ENCODE assay signal across 9 cellular contexts in the genomic region with DNA sequence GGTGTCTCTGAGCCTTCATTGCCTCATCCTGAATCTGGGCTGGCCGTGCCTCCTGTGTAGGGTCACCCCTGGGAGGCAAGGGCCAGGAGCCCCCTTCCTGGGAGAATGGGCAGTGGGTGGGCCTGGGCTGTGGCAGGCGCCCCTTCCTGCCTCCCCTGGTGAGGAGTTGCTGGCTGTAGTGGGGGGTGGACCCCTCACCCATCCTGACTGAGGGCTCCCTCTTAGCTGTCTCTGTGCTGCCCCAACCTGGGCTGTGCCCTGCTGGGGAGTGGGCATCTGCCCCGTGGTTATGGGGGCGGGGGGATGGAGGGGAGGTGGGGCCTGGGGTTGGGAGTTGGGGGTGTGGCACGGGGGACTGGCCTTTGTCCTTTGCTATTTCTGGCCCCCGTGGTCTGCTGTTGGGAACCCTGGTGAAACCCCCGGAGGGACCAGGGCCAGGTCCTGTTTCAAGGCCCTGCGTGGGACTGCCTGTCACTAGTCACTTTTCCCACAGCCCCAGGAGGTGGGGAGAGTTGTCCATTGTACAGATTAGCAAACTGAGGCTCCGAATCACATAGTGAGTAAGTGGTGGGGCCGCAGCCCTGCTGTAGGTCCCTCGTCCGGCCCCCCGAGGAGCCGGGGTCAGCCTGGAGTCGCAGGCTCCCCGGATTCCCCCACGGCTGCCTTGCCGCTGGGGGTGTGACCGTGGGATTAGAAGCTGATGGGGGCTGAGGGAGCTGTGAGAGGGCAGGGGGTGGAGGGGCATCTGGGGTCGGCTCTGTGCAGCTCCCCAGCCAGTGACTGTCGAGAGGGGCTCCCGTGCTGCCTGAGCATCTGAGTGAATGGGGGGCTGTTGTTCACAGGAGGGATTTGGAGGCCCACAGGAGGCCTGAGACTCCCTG. TPM values are rescaled to one million over a fixed set of nuclear protein-coding genes. Genes with fewer than 3 reads are reported as not detected.
DNase-seq lines count a peak whose midpoint lies in the region; ATAC-seq, FAIRE-seq and TF ChIP-seq lines count a peak whose summit lies in the region.
"Had no signal": no experiment of that assay in that cellular context is flagged by ENCODE, and none has a peak within 500 bp of the region (broad histone marks: within the 10 kb centered on the region; RNA-seq: fewer than 3 reads in every experiment).

No MANE protein-coding gene starts in this region.

- H3K4me1 ChIP-seq in ES-I3 (ENCODE audit: insufficient read depth, low read length) (no peaks in the 10 kb centered on the region; the same call in 1 of the 2 replicates), prostate gland (replicated peaks) (peaks cover 20% of the 10 kb centered on the region)

- no peaks in the 10 kb centered on the region for H3K27me3 ChIP-seq in prostate gland (replicated peaks; ENCODE audit: insufficient read depth)

- H3K9me3 Mint-ChIP-seq in T-cell = no peaks in the 10 kb centered on the region

- H3K27ac Mint-ChIP-seq in T-cell = peak overlapping the region in 1 of 2 donors; percentile 16

- no peaks in the 10 kb centered on the region for H3K9me3 ChIP-seq in ES-I3 (ENCODE audit: control insufficient read depth, insufficient read depth, low read length)
- H3K9me3 ChIP-seq in prostate gland = no peaks in the 10 kb centered on the region

- H3K4me1 Mint-ChIP-seq in T-cell = peaks cover 17 to 21% (median 20%) of the 10 kb centered on the region in 3 donors

- H3K36me3 ChIP-seq in ES-I3 (ENCODE audit: insufficient read depth, low read length) (peaks cover 4% of the 10 kb centered on the region; the same call in 1 of the 2 replicates), prostate gland (no peaks in the 10 kb centered on the region)

- POLR2A ChIA-PET in T-cell (lab: Charles Lee) = interaction anchor here in 1 of 2 donors (0.6 kb wide), 1 partner anchor 186 kb away, joined by 3 read pairs; no protein-coding TSS in a partner anchor

- TF ChIP-seq POLR2A in prostate gland (IDR thresholded peaks at IDR 0.05) = no peak

- peak overlapping the region; percentile 77 for H3K4me3 ChIP-seq in fibroblast of mammary gland (ENCODE audit: control insufficient read depth, low read depth, low read length)
- peak overlapping the region in 1 of 2 donors; percentile 89 for H3K4me3 ChIP-seq in prostate gland

- no peak for FAIRE-seq in urothelium cell line (lab: Jason Lieb, UNC)

- no peak for DNase-seq in T-cell
- no peak for DNase-seq in fibroblast of mammary gland (ENCODE audit: low read depth)
- DNase-seq in prostate gland (ENCODE audit: low spot score) = no peak
- DNase-seq in ureter (ENCODE audit: low spot score) = no peak
- DNase-seq in urothelium cell line (ENCODE audit: low spot score) = no peak
- DNase-seq in HuH-7 (ENCODE audit: low spot score) = no peak
- no peak for DNase-seq in AG20443 (ENCODE audit: low spot score)
- DNase-seq: Karpas-422 had no signal

- no peak for TF ChIP-seq CTCF in fibroblast of mammary gland (conservative IDR thresholded peaks at IDR 0.05; ENCODE audit: control insufficient read depth, insufficient read depth, low read depth, low read length)
- TF ChIP-seq CTCF in prostate gland (IDR thresholded peaks at IDR 0.05) = no peak

- H3K4me3 Mint-ChIP-seq in T-cell = peak overlapping the region; percentile 36 to 92 (median 41)

- no peak for ATAC-seq in T-cell (replicated peaks in 1 of 4)

- intact Hi-C loops in prostate gland (cut with DNase I) = loop anchor here (5.0 kb wide), 1 partner anchor 1097 kb away; no protein-coding TSS in a partner anchor

- peak overlapping the region; percentile 78; the same call in 1 of the 2 replicates for H3K9ac ChIP-seq in ES-I3 (ENCODE audit: low read depth, low read length)

- 86% methylated on average over 22 of the region's 22 CpGs for WGBS in prostate gland

- CTCF ChIA-PET in T-cell (lab: Charles Lee) = no interaction called here

- H3K27ac ChIP-seq in prostate gland = peak overlapping the region; percentile 74 to 81

- H3K36me3 Mint-ChIP-seq in T-cell = no peaks in the 10 kb centered on the region

- H3K27me3 Mint-ChIP-seq in T-cell = no peaks in the 10 kb centered on the region

RNA-seq across cellular contexts. Expression of a gene that starts 2.7 kb away (rescaled TPM):
- total RNA-seq in T-cell (10 to 100 TPM; 11.5 to 17.7 (median 14.5) TPM), prostate gland (10 to 100 TPM; 30.1 to 76.2 TPM), ureter (32.3 TPM)

RNA-seq across cellular contexts. Expression of a gene that starts 53.5 kb away (rescaled TPM):
- total RNA-seq in T-cell = under 1 TPM; 0.09 to 0.79 (median 0.30) TPM
- under 1 TPM in 1 of 2 donors, not detected in 1; 0.62 TPM for total RNA-seq in prostate gland
- 0.23 TPM for total RNA-seq in ureter
